8 cellular contexts compared by ENCODE assay signal in genomic region chr3:141308588-141309218, GRCh38. TPM values are rescaled to one million over a fixed set of nuclear protein-coding genes. Genes with fewer than 3 reads are reported as not detected.
A peak's percentile ranks its signal among the peaks of the same experiment; 100 is the strongest.
DNase-seq lines count a peak whose midpoint lies in the region; ATAC-seq and TF ChIP-seq lines count a peak whose summit lies in the region.

No MANE protein-coding gene starts in this region.

- no peaks in the 10 kb centered on the region for H3K27me3 ChIP-seq in CD4-positive, CD25-positive, alpha-beta regulatory T cell (ENCODE audit: control insufficient read depth, insufficient read depth, low read length)
- no peaks in the 10 kb centered on the region for H3K27me3 ChIP-seq in RWPE2 (ENCODE audit: insufficient read depth, poor library complexity, severe bottlenecking)
- no peaks in the 10 kb centered on the region for H3K27me3 ChIP-seq in psoas muscle (ENCODE audit: insufficient read depth in 3 of 3, low read length in 2 of 3)

- ATAC-seq in CD4-positive, CD25-positive, alpha-beta regulatory T cell (ENCODE audit: low read depth in 2 of 2): no peak
- ATAC-seq in RWPE2 (ENCODE audit: low read depth) (peak; percentile 57), psoas muscle (no peak), HG02852 (IDR thresholded peaks at IDR 0.05; ENCODE audit: unreplicated experiment) (no peak), GM19452 (IDR thresholded peaks at IDR 0.05; ENCODE audit: unreplicated experiment) (no peak)

- no peak for DNase-seq in CD4-positive, CD25-positive, alpha-beta regulatory T cell
- no peak for DNase-seq in HFFc6
- DNase-seq in RWPE2 (ENCODE audit: low spot score): no peak
- peak in 1 of 2 donors; percentile 77 for DNase-seq in foreskin fibroblast
- peak in 1 of 2 donors; percentile 40 for DNase-seq in psoas muscle
- DNase-seq in foreskin melanocyte: no peak

- H3K36me3 ChIP-seq in CD4-positive, CD25-positive, alpha-beta regulatory T cell (ENCODE audit: control insufficient read depth, insufficient read depth, low read length): no peaks in the 10 kb centered on the region
- no peaks in the 10 kb centered on the region for H3K36me3 ChIP-seq in RWPE2 (ENCODE audit: low read depth)
- no peaks in the 10 kb centered on the region for H3K36me3 ChIP-seq in psoas muscle (ENCODE audit: insufficient read depth in 1 of 2, low read depth in 1 of 2)

- H3K27me3 Mint-ChIP-seq in CD4-positive, CD25-positive, alpha-beta regulatory T cell: no peaks in the 10 kb centered on the region
- H3K27me3 Mint-ChIP-seq in HFFc6 (ENCODE audit: insufficient read depth): no peaks in the 10 kb centered on the region

- no peaks in the 10 kb centered on the region for H3K36me3 Mint-ChIP-seq in CD4-positive, CD25-positive, alpha-beta regulatory T cell
- H3K36me3 Mint-ChIP-seq in HFFc6 (ENCODE audit: low read depth): no peaks in the 10 kb centered on the region; the same call in 1 of the 2 replicates

- peaks cover 53% of the 10 kb centered on the region for H3K4me1 ChIP-seq in CD4-positive, CD25-positive, alpha-beta regulatory T cell (ENCODE audit: control insufficient read depth, insufficient read depth, low read length, poor library complexity, severe bottlenecking)
- H3K4me1 ChIP-seq in RWPE2 (ENCODE audit: insufficient read depth, poor library complexity, severe bottlenecking) (peaks cover 3% of the 10 kb centered on the region), psoas muscle (no peaks in the 10 kb centered on the region)

- WGBS in psoas muscle, 3 donors: 43 to 49% (median 46%) methylated on average over 13 of the region's 13 CpGs

- TF ChIP-seq CTCF in HFFc6 (IDR thresholded peaks at IDR 0.05) (peak; percentile 60), RWPE2 (IDR thresholded peaks at IDR 0.05; ENCODE audit: poor library complexity, severe bottlenecking) (peak; percentile 76), foreskin fibroblast (IDR thresholded peaks at IDR 0.05; ENCODE audit: low read depth, low read length) (peak; percentile 55), psoas muscle (IDR thresholded peaks at IDR 0.05) (peak; percentile 33)

- no peak overlapping the region for H3K4me3 ChIP-seq in CD4-positive, CD25-positive, alpha-beta regulatory T cell (ENCODE audit: low read depth, low read length)
- H3K4me3 ChIP-seq in RWPE2 (ENCODE audit: severe bottlenecking) (no peak overlapping the region), foreskin fibroblast (ENCODE audit: low read depth in 1 of 2, low read length in 2 of 2) (no peak overlapping the region), psoas muscle (no peak overlapping the region)

- no peaks in the 10 kb centered on the region for H3K9me3 ChIP-seq in CD4-positive, CD25-positive, alpha-beta regulatory T cell (ENCODE audit: control insufficient read depth in 2 of 2, low read length in 2 of 2)
- H3K9me3 ChIP-seq in RWPE2 (ENCODE audit: severe bottlenecking): no peaks in the 10 kb centered on the region
- no peaks in the 10 kb centered on the region for H3K9me3 ChIP-seq in psoas muscle

- intact Hi-C loops in psoas muscle (cut with DNase I): loop anchor here in 1 of 2 donors (10.0 kb wide), 1 partner anchor 256 kb away; no protein-coding TSS in a partner anchor

- H3K9me3 Mint-ChIP-seq in CD4-positive, CD25-positive, alpha-beta regulatory T cell: no peaks in the 10 kb centered on the region
- H3K9me3 Mint-ChIP-seq in HFFc6: no peaks in the 10 kb centered on the region

- peaks cover 23 to 82% (median 45%) of the 10 kb centered on the region in 4 donors for H3K4me1 Mint-ChIP-seq in CD4-positive, CD25-positive, alpha-beta regulatory T cell
- H3K4me1 Mint-ChIP-seq in HFFc6 (ENCODE audit: low read depth): peaks cover 53% of the 10 kb centered on the region

- H3K4me3 Mint-ChIP-seq in CD4-positive, CD25-positive, alpha-beta regulatory T cell: peak overlapping the region in 1 of 4 donors; percentile 59
- no peak overlapping the region for H3K4me3 Mint-ChIP-seq in HFFc6

- H3K27ac Mint-ChIP-seq in CD4-positive, CD25-positive, alpha-beta regulatory T cell: peak overlapping the region; percentile 83 to 91 (median 90)
- H3K27ac Mint-ChIP-seq in HFFc6: no peak overlapping the region

- peak overlapping the region; percentile 76 for H3K27ac ChIP-seq in CD4-positive, CD25-positive, alpha-beta regulatory T cell (ENCODE audit: insufficient read depth, low read length, poor library complexity, severe bottlenecking)
- H3K27ac ChIP-seq in RWPE2 (ENCODE audit: poor library complexity, severe bottlenecking) (no peak overlapping the region), psoas muscle (no peak overlapping the region)

RNA-seq across cellular contexts. Expression of gene ZBTB38, which starts 59.6 kb away (rescaled TPM):
- total RNA-seq in CD4-positive, CD25-positive, alpha-beta regulatory T cell: 75.7 TPM
- polyA plus RNA-seq in CD4-positive, CD25-positive, alpha-beta regulatory T cell: 100 to 1,000 TPM in 2 of 4 donors, 10 to 100 TPM in 2; 65.0 to 148 (median 116) TPM
- total RNA-seq in HFFc6 (2021; fragmentation: NEBNext Ultra II Directional; extraction: Animal tissue kit (Norgen Biotek cat#: 25700)): 100 to 1,000 TPM; 146 to 172 (median 158) TPM
- total RNA-seq in psoas muscle: 100 to 1,000 TPM in 1 of 4 donors, 10 to 100 TPM in 3; 56.7 to 212 (median 87.0) TPM
- 10 to 100 TPM; 24.2 to 61.7 (median 48.7) TPM for polyA plus RNA-seq in psoas muscle
